Comparison of ENCODE assay signal across 18 cellular contexts in genomic region chr6:44661631-44662030, GRCh38.
DNase-seq lines count a peak whose midpoint lies in the region; ATAC-seq and TF ChIP-seq lines count a peak whose summit lies in the region.
"Had no signal": no experiment of that assay in that cellular context is flagged by ENCODE, and none has a peak within 500 bp of the region (broad histone marks: within the 10 kb centered on the region; RNA-seq: fewer than 3 reads in every experiment).

No MANE protein-coding gene starts in this region.

- DNase-seq in foreskin keratinocyte (no peak), sigmoid colon (no peak)
- DNase-seq: Calu3; CD8-positive, alpha-beta T cell; H7; NCI-H1048; NCI-H1436; NCI-H2029; NCI-H345; NCI-H524 treated with DMSO at 0.1 percent for 48 hours had no signal

- peak; percentile 46 for ATAC-seq in foreskin keratinocyte
- no peak for ATAC-seq in GM21723 (IDR thresholded peaks at IDR 0.05; ENCODE audit: unreplicated experiment)
- no peak for ATAC-seq in GM21360 (IDR thresholded peaks at IDR 0.05; ENCODE audit: unreplicated experiment)
- ATAC-seq: CD8-positive, alpha-beta T cell had no signal

- 92 to 96% methylated on average over 4 of the region's 4 CpGs for WGBS in sigmoid colon, 2 donors

- TF ChIP-seq POLR2A in sigmoid colon (IDR thresholded peaks at IDR 0.05): no peak

- H3K4me1 ChIP-seq in HUES48 (ENCODE audit: control insufficient read depth, insufficient read depth, low read length) (peaks cover 52% of the 10 kb centered on the region), foreskin keratinocyte (peaks cover 30% of the 10 kb centered on the region), skeletal muscle satellite cell (ENCODE audit: control insufficient read depth, insufficient read depth, low read length) (peaks cover 52% of the 10 kb centered on the region), sigmoid colon (peaks cover 0 to 19% (median 7%) of the 10 kb centered on the region in 4 donors)

- H3K27me3 ChIP-seq in HUES48 (ENCODE audit: control insufficient read depth, insufficient read depth, low read length): no peaks in the 10 kb centered on the region
- no peaks in the 10 kb centered on the region for H3K27me3 ChIP-seq in foreskin keratinocyte
- H3K27me3 ChIP-seq in skeletal muscle satellite cell (ENCODE audit: control insufficient read depth, insufficient read depth, low read length): no peaks in the 10 kb centered on the region
- no peaks in the 10 kb centered on the region for H3K27me3 ChIP-seq in sigmoid colon
- H3K27me3 ChIP-seq: BLaER1 treated with 17β-estradiol and CSF1 and Interleukin-3, amounts not matched to agents 10 nM and 100 nM; MG63 had no signal

- H3K4me2 ChIP-seq in skeletal muscle satellite cell (ENCODE audit: low read length): peak overlapping the region; percentile 0
- H3K4me2 ChIP-seq: BLaER1 treated with 17β-estradiol and CSF1 and Interleukin-3, amounts not matched to agents 10 nM and 100 nM had no signal

- H3K4me3 ChIP-seq in HUES48 (ENCODE audit: low read depth, low read length): no peak overlapping the region
- no peak overlapping the region for H3K4me3 ChIP-seq in skeletal muscle satellite cell (ENCODE audit: low read length)
- no peak overlapping the region for H3K4me3 ChIP-seq in sigmoid colon
- H3K4me3 ChIP-seq: BLaER1 treated with 17β-estradiol and CSF1 and Interleukin-3, amounts not matched to agents 10 nM and 100 nM; MG63; SK-N-MC had no signal

- TF ChIP-seq EP300 in sigmoid colon (IDR thresholded peaks at IDR 0.05): no peak

- H3K9me3 ChIP-seq in HUES48 (ENCODE audit: control insufficient read depth, insufficient read depth, low read length): no peaks in the 10 kb centered on the region
- no peaks in the 10 kb centered on the region for H3K9me3 ChIP-seq in skeletal muscle satellite cell (replicated peaks; ENCODE audit: low read length)
- no peaks in the 10 kb centered on the region for H3K9me3 ChIP-seq in sigmoid colon

- H3K27ac ChIP-seq in HUES48 (ENCODE audit: low read depth, low read length) (peak overlapping the region; percentile 92), VCaP (peak overlapping the region; percentile 68), foreskin keratinocyte (peak overlapping the region; percentile 74), sigmoid colon (no peak overlapping the region)
- H3K27ac ChIP-seq: BLaER1 treated with 17β-estradiol and CSF1 and Interleukin-3, amounts not matched to agents 10 nM and 100 nM; SK-N-MC had no signal

- H3K36me3 ChIP-seq in HUES48 (ENCODE audit: control insufficient read depth, insufficient read depth, low read length): no peaks in the 10 kb centered on the region
- H3K36me3 ChIP-seq in skeletal muscle satellite cell (ENCODE audit: insufficient read depth, low read length): no peaks in the 10 kb centered on the region
- H3K36me3 ChIP-seq in sigmoid colon: no peaks in the 10 kb centered on the region
- H3K36me3 ChIP-seq: BLaER1 treated with 17β-estradiol and CSF1 and Interleukin-3, amounts not matched to agents 10 nM and 100 nM had no signal

- H3K9ac ChIP-seq in HUES48 (ENCODE audit: low read depth, low read length) (no peak overlapping the region), skeletal muscle satellite cell (ENCODE audit: low read depth, low read length) (no peak overlapping the region)
- H3K9ac ChIP-seq: BLaER1 treated with 17β-estradiol and CSF1 and Interleukin-3, amounts not matched to agents 10 nM and 100 nM had no signal

- TF ChIP-seq CTCF in VCaP (conservative IDR thresholded peaks at IDR 0.05) (no peak), foreskin keratinocyte (conservative IDR thresholded peaks at IDR 0.05) (no peak), sigmoid colon (IDR thresholded peaks at IDR 0.05) (no peak)

- intact Hi-C loops in sigmoid colon (cut with DNase I): no loop called here

Comparison
In these comparisons a context has a peak if more than half of its experiments do, and no peak if none do; other contexts are left out.
1. H3K27ac ChIP-seq: peak in HUES48 (single experiment), VCaP (single experiment) and foreskin keratinocyte (single experiment); none in sigmoid colon (0 of 4).